12 cellular contexts compared by ENCODE assay signal in the genomic region with DNA sequence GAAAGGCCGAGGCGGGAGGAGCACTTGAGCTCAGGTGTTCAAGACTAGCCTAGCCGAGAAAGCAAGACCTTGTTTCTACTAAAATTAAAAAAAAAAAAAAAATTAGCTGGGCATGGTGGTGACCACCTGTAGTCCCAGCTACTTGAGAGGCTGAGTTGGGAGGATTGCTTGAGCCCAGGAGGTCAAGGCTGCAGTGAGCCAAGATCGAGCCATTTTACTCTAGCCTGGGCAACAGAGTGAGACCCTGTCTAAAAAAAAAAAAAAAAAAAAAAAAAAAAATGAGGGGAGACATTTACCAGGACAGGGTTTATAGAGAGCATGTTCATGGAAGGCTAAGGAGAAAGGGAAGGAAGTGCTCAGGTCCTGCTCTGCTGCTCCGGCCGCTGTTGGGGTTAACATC. TPM values are rescaled to one million over a fixed set of nuclear protein-coding genes. Genes with fewer than 3 reads are reported as not detected.
"Had no signal": no experiment of that assay in that cellular context is flagged by ENCODE, and none has a peak within 500 bp of the region (broad histone marks: within the 10 kb centered on the region; RNA-seq: fewer than 3 reads in every experiment).

No MANE protein-coding gene starts in this region.

RNA-seq across cellular contexts. Expression of a gene that starts 25.5 kb away (rescaled TPM):
- total RNA-seq: activated CD4-positive, alpha-beta memory T cell treated with anti-CD3 and anti-CD28 coated beads, Interleukin-2, amount 10 ng/mL, durations not matched to agents 7 days and 5 days; activated CD4-positive, alpha-beta T cell treated with anti-CD3 and anti-CD28 coated beads, Interleukin-2, amount 10 ng/mL, durations not matched to agents 7 days and 5 days; activated CD8-positive, alpha-beta memory T cell treated with anti-CD3 and anti-CD28 coated beads, Interleukin-2, amount 10 ng/mL, durations not matched to agents 7 days and 5 days; activated CD8-positive, alpha-beta T cell treated with anti-CD3 and anti-CD28 coated beads, Interleukin-2, amount 10 ng/mL, durations not matched to agents 7 days and 5 days; T-helper 17 cell; T-helper 2 cell treated with Interferon-gamma antibody and Interleukin-4, amounts not matched to agents 100 ng/mL and 5 ng/mL, for 36 hours had no signal

RNA-seq across cellular contexts. Expression of a gene that starts 58.4 kb away (rescaled TPM):
- total RNA-seq: activated B cell treated with CpG ODN at 0.5 μM for 24 hours; activated CD4-positive, alpha-beta memory T cell treated with anti-CD3 and anti-CD28 coated beads for 36 hours; activated CD4-positive, alpha-beta memory T cell treated with anti-CD3 and anti-CD28 coated beads, Interleukin-2, amount 10 ng/mL, durations not matched to agents 7 days and 5 days; activated CD4-positive, alpha-beta T cell treated with anti-CD3 and anti-CD28 coated beads for 36 hours; activated CD4-positive, alpha-beta T cell treated with anti-CD3 and anti-CD28 coated beads, Interleukin-2, amount 10 ng/mL, durations not matched to agents 24 days and 14 days; activated CD4-positive, alpha-beta T cell treated with anti-CD3 and anti-CD28 coated beads, Interleukin-2, amount 10 ng/mL, durations not matched to agents 7 days and 5 days; activated CD8-positive, alpha-beta memory T cell treated with anti-CD3 and anti-CD28 coated beads for 36 hours; activated CD8-positive, alpha-beta memory T cell treated with anti-CD3 and anti-CD28 coated beads, Interleukin-2, amount 10 ng/mL, durations not matched to agents 7 days and 5 days; activated CD8-positive, alpha-beta T cell treated with anti-CD3 and anti-CD28 coated beads for 36 hours; activated CD8-positive, alpha-beta T cell treated with anti-CD3 and anti-CD28 coated beads, Interleukin-2, amount 10 ng/mL, durations not matched to agents 7 days and 5 days; T-helper 17 cell; T-helper 2 cell treated with Interferon-gamma antibody and Interleukin-4, amounts not matched to agents 100 ng/mL and 5 ng/mL, for 36 hours had no signal
